In genomic region chr1:15765495-15766194, GRCh38 we compare ENCODE assay signal across 13 cellular contexts. TPM values are rescaled to one million over a fixed set of nuclear protein-coding genes. Genes with fewer than 3 reads are reported as not detected.
DNase-seq lines count a peak whose midpoint lies in the region; ATAC-seq, FAIRE-seq and TF ChIP-seq lines count a peak whose summit lies in the region.
"Had no signal": no experiment of that assay in that cellular context is flagged by ENCODE, and none has a peak within 500 bp of the region (broad histone marks: within the 10 kb centered on the region; RNA-seq: fewer than 3 reads in every experiment).

No MANE protein-coding gene starts in this region.

- peaks cover 12 to 18% of the 10 kb centered on the region in 2 donors for H3K4me1 ChIP-seq in esophagus (ENCODE audit: control insufficient read depth in 2 of 2, insufficient read depth in 2 of 2, low read length in 1 of 2)

- H3K4me3 Mint-ChIP-seq in progenitor cell of endocrine pancreas (ENCODE audit: low read depth) = no peak overlapping the region

- DNase-seq in DMS 273 treated with DMSO at 0.1 percent for 48 hours (lab: John Stamatoyannopoulos, UW) = peak; percentile 52
- DNase-seq in RCC 7860 (ENCODE audit: low spot score) = peak; percentile 90
- DNase-seq in progenitor cell of endocrine pancreas (ENCODE audit: low spot score, unreplicated experiment) = no peak
- no peak for DNase-seq in DMS53 treated with DMSO at 0.1 percent for 48 hours (lab: John Stamatoyannopoulos, UW; ENCODE audit: unreplicated experiment)
- DNase-seq in GM20000 (ENCODE audit: low spot score) = no peak
- DNase-seq in HEK293T (ENCODE audit: extremely low spot score) = no peak
- DNase-seq: activated T-cell treated with anti-CD3 and anti-CD28 coated beads for 4 hours; cerebellar nuclear complex; KG1; stimulated activated CD4-positive, alpha-beta T cell treated with anti-CD3 and anti-CD28 coated beads, Interleukin-15, amount 100 ng/mL, for 24 hours; stimulated activated naive CD8-positive, alpha-beta T cell treated with anti-CD3 and anti-CD28 coated beads, Interleukin-15, Interleukin-2, amounts not matched to agents 100 U/mL and 50 U/mL, for 24 hours had no signal

- WGBS in esophagus, 2 donors = 55 to 60% methylated on average over 20 of the region's 20 CpGs

- peaks cover 0 to 8% of the 10 kb centered on the region in 2 donors for H3K36me3 ChIP-seq in esophagus (ENCODE audit: control insufficient read depth in 2 of 2, insufficient read depth in 2 of 2, low read length in 1 of 2)

- POLR2A ChIA-PET in HEK293T (lab: Yijun Ruan, JAX) = interaction anchor here (0.8 kb wide), 1 partner anchor 10 kb away, joined by 3 read pairs; no protein-coding TSS in a partner anchor

- TF ChIP-seq CTCF in progenitor cell of endocrine pancreas (IDR thresholded peaks at IDR 0.05; ENCODE audit: unreplicated experiment) = no peak
- no peak for TF ChIP-seq CTCF in GM20000 (IDR thresholded peaks at IDR 0.05; ENCODE audit: extremely low read depth, missing control alignments)

- peak overlapping the region; percentile 73 to 90 for H3K27ac ChIP-seq in esophagus (ENCODE audit: low read depth in 2 of 2, low read length in 1 of 2)

- H3K4me3 ChIP-seq in esophagus (ENCODE audit: low read depth in 1 of 2, low read length in 2 of 2) = no peak overlapping the region

- FAIRE-seq in RCC 7860 (lab: Jason Lieb, UNC) = peak; percentile 53

- H3K9me3 ChIP-seq in esophagus (ENCODE audit: control insufficient read depth in 2 of 2, insufficient read depth in 1 of 2, low read depth in 1 of 2, low read length in 1 of 2) = no peaks in the 10 kb centered on the region

- CTCF ChIA-PET in HEK293T (lab: Yijun Ruan, JAX) = no interaction called here

- H3K27me3 ChIP-seq in esophagus (ENCODE audit: control insufficient read depth in 1 of 2, insufficient read depth in 2 of 2, low read length in 2 of 2) = no peaks in the 10 kb centered on the region

- H3K27me3 Mint-ChIP-seq in progenitor cell of endocrine pancreas = no peaks in the 10 kb centered on the region

- no peaks in the 10 kb centered on the region for H3K9me3 Mint-ChIP-seq in progenitor cell of endocrine pancreas (ENCODE audit: low read depth)

- ATAC-seq in GM19395 (IDR thresholded peaks at IDR 0.05; ENCODE audit: unreplicated experiment) = no peak
- ATAC-seq: stimulated activated naive CD8-positive, alpha-beta T cell treated with anti-CD3 and anti-CD28 coated beads, Interleukin-15, Interleukin-2, amounts not matched to agents 100 U/mL and 50 U/mL, for 24 hours had no signal

- peaks cover 25% of the 10 kb centered on the region for H3K4me1 Mint-ChIP-seq in progenitor cell of endocrine pancreas (ENCODE audit: low read depth)

- H3K36me3 Mint-ChIP-seq in progenitor cell of endocrine pancreas (ENCODE audit: insufficient read depth) = peaks cover 23% of the 10 kb centered on the region

- H3K27ac Mint-ChIP-seq in progenitor cell of endocrine pancreas = peak overlapping the region; percentile 74

TF ChIP-seq in HEK293T, 16 proteins besides CTCF, POLR2A, EP300 and RAD21:
- TF ChIP-seq FOXA1 (IDR thresholded peaks at IDR 0.05) = no peak
- TF ChIP-seq FOXK2 (IDR thresholded peaks at IDR 0.05) = no peak
- no peak for TF ChIP-seq SP1 (IDR thresholded peaks at IDR 0.05)
- TF ChIP-seq ELF4 (IDR thresholded peaks at IDR 0.05) = no peak
- no peak for TF ChIP-seq PKNOX1 (IDR thresholded peaks at IDR 0.05)
- TF ChIP-seq HDGF (IDR thresholded peaks at IDR 0.05; ENCODE audit: borderline replicate concordance) = no peak
- TF ChIP-seq L3MBTL2 (conservative IDR thresholded peaks at IDR 0.05) = no peak
- no peak for TF ChIP-seq CTBP1 (IDR thresholded peaks at IDR 0.05; ENCODE audit: borderline replicate concordance)
- no peak for TF ChIP-seq FOXM1 (IDR thresholded peaks at IDR 0.05; ENCODE audit: borderline replicate concordance)
- TF ChIP-seq NFRKB (IDR thresholded peaks at IDR 0.05) = no peak
- TF ChIP-seq ARNT (IDR thresholded peaks at IDR 0.05) = no peak
- no peak for TF ChIP-seq TARDBP (IDR thresholded peaks at IDR 0.05)
- TF ChIP-seq BHLHE40 (IDR thresholded peaks at IDR 0.05; ENCODE audit: borderline replicate concordance) = no peak
- TF ChIP-seq LEF1 (IDR thresholded peaks at IDR 0.05; ENCODE audit: borderline replicate concordance) = no peak
- TF ChIP-seq SUZ12 (IDR thresholded peaks at IDR 0.05) = no peak
- TF ChIP-seq ZNF384 (IDR thresholded peaks at IDR 0.05) = no peak

RNA-seq across cellular contexts. Expression of gene FBLIM1, which starts 7.0 kb away (rescaled TPM):
- polyA plus RNA-seq in esophagus = 10 to 100 TPM; 17.7 to 20.5 TPM
- total RNA-seq in progenitor cell of endocrine pancreas = 101 and 105 TPM in 2 replicates

RNA-seq across cellular contexts. Expression of gene TMEM82, which starts 23.3 kb away (rescaled TPM):
- polyA plus RNA-seq in esophagus = not detected
- 0.44 and 1.4 TPM in 2 replicates for total RNA-seq in progenitor cell of endocrine pancreas

RNA-seq across cellular contexts. Expression of gene SLC25A34, which starts 29.6 kb away (rescaled TPM):
- 1 to 10 TPM in 1 of 2 donors, under 1 TPM in 1; 0.46 to 2.7 TPM for polyA plus RNA-seq in esophagus
- total RNA-seq in progenitor cell of endocrine pancreas = 5.5 and 6.0 TPM in 2 replicates

RNA-seq across cellular contexts. Expression of gene UQCRHL, which starts 41.8 kb away (rescaled TPM):
- polyA plus RNA-seq in esophagus = 1 to 10 TPM; 1.9 to 2.0 TPM
- total RNA-seq in progenitor cell of endocrine pancreas = 2.4 and 3.5 TPM in 2 replicates

Comparison
In these comparisons a context has a peak if more than half of its experiments do, and no peak if none do; other contexts are left out.
1. DNase-seq: peak in DMS 273 treated with DMSO at 0.1 percent for 48 hours (single experiment) and RCC 7860 (single experiment); none in progenitor cell of endocrine pancreas (single experiment), DMS53 treated with DMSO at 0.1 percent for 48 hours (single experiment), GM20000 (single experiment) and HEK293T (single experiment).